ENCODE assay signal across 1 cellular context in the genomic region with DNA sequence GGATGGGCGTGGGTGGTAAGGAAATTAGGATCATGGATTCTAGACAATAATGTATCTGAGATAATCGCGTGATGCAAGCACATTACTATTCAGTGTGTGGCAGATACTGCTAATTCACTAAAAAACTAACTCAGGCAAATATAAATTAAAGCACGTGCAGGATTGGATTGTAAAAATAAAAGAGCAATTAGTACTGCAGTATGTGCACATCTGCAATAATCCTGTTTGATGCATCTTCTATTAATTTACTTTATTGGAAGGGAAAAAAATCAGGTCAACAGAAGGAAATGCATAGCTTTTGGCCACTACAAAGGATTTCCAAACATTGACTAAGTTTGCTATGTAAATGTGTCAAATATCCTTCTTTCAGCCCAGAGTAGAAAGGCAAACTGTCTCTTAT.
TF ChIP-seq lines count a peak whose summit lies in the region.

No MANE protein-coding gene starts in this region.

TF ChIP-seq in GM23338, 12 proteins besides CTCF, POLR2A, EP300 and RAD21 (continued from another document):
- TF ChIP-seq ZNF462 (CRISPR knock-in tag; IDR thresholded peaks at IDR 0.05) (no peak), STAT1 (IDR thresholded peaks at IDR 0.05; ENCODE audit: unreplicated experiment) (no peak)
